34 cellular contexts compared by ENCODE assay signal in genomic region chr6:103721923-103722322, GRCh38.
"Had no signal": no experiment of that assay in that cellular context is flagged by ENCODE, and none has a peak within 500 bp of the region (broad histone marks: within the 10 kb centered on the region; RNA-seq: fewer than 3 reads in every experiment).

No MANE protein-coding gene starts in this region.

- DNase-seq: Karpas-422, Kasumi-1, MG63, MM.1S, MV-4-11, NCI-H1048, NCI-H1092, NCI-H1092 treated with DMSO at 0.1 percent for 48 hours, NCI-H1105, NCI-H1105 treated with DMSO at 0.1 percent for 48 hours, NCI-H1417, NCI-H1417 treated with DMSO at 0.1 percent for 48 hours, NCI-H1436, NCI-H1436 treated with DMSO at 0.1 percent for 48 hours, NCI-H146, NCI-H1694, NCI-H1694 treated with DMSO at 0.1 percent for 48 hours, NCI-H187, NCI-H187 treated with DMSO at 0.1 percent for 48 hours, NCI-H1930, NCI-H2029, NCI-H2029 treated with DMSO at 0.1 percent for 48 hours, NCI-H2081, NCI-H2081 treated with DMSO at 0.1 percent for 48 hours, NCI-H2107, NCI-H2171, NCI-H2171 treated with DMSO at 0.1 percent for 48 hours, NCI-H2227 treated with DMSO at 0.1 percent for 48 hours, NCI-H226, NCI-H345, NCI-H446, NCI-H446 treated with DMSO at 0.1 percent for 48 hours, NCI-H510A had no signal

- H3K4me2 ChIP-seq: KMS-11 had no signal

- H3K4me3 ChIP-seq: MG63 had no signal

- H3K27me3 ChIP-seq: MG63 had no signal

- H3K36me3 ChIP-seq: MG63 had no signal

- H3K9me3 ChIP-seq: MG63 had no signal

- H3K27ac ChIP-seq: KMS-11 had no signal
